ENCODE assay signal across 8 cellular contexts in genomic region chr20:46438156-46438750, GRCh38.
DNase-seq lines count a peak whose midpoint lies in the region; ATAC-seq and TF ChIP-seq lines count a peak whose summit lies in the region.

No MANE protein-coding gene starts in this region.

- no peak overlapping the region for H3K27ac ChIP-seq in MM.1S (ENCODE audit: low read length)

- H3K4me3 ChIP-seq in MM.1S (ENCODE audit: low read length), result no peak overlapping the region

- no peaks in the 10 kb centered on the region for H3K4me1 ChIP-seq in MM.1S (ENCODE audit: low read length)

- peak; percentile 3 for DNase-seq in activated gamma-delta T cell treated with anti-CD3 and anti-CD28 coated beads, Interleukin-2, amount 50 U/mL, for 16 hours (ENCODE audit: low read depth)
- DNase-seq in activated gamma-delta T cell treated with Interleukin-2 at 50 U/mL for 16 hours (no peak), MM.1S (peak; percentile 26), SIG-M5 treated with dmso at 0.1 percent for 504 hours (lab: John Stamatoyannopoulos, UW; ENCODE audit: unreplicated experiment) (peak; percentile 80), fibroblast of gingiva (ENCODE audit: low read depth) (peak; percentile 42), retina (peak; percentile 44), ecto neural progenitor cell (ENCODE audit: low spot score) (no peak)

- no peaks in the 10 kb centered on the region for H3K36me3 ChIP-seq in MM.1S (replicated peaks; ENCODE audit: insufficient read depth, low read length)

- H3F3A ChIP-seq in MM.1S (ENCODE audit: insufficient read depth, low read length), result no peaks in the 10 kb centered on the region

- H4K20me1 ChIP-seq in MM.1S (ENCODE audit: insufficient read depth, low read length), result no peaks in the 10 kb centered on the region

- no peak overlapping the region for H3K9ac ChIP-seq in MM.1S (ENCODE audit: low read length)

- H3K27me3 ChIP-seq in MM.1S (replicated peaks; ENCODE audit: insufficient read depth, low read length), result no peaks in the 10 kb centered on the region

- H3K9me2 ChIP-seq in MM.1S (replicated peaks; ENCODE audit: insufficient read depth, low read length), result no peaks in the 10 kb centered on the region

- no peaks in the 10 kb centered on the region for H3K9me3 ChIP-seq in MM.1S (replicated peaks; ENCODE audit: insufficient read depth, low read length)

- no peak overlapping the region for H2AFZ ChIP-seq in MM.1S (ENCODE audit: low read length)

- TF ChIP-seq CTCF in MM.1S (IDR thresholded peaks at IDR 0.05; ENCODE audit: low read length), result peak; percentile 29

- H3K79me2 ChIP-seq in MM.1S (ENCODE audit: low read length), result no peaks in the 10 kb centered on the region

- H3K4me2 ChIP-seq in MM.1S (ENCODE audit: low read depth, low read length), result no peak overlapping the region

- no peak for ATAC-seq in GM21717 (IDR thresholded peaks at IDR 0.05; ENCODE audit: unreplicated experiment)

Comparison
In these comparisons a context has a peak if more than half of its experiments do, and no peak if none do; other contexts are left out.
1. DNase-seq: peak in activated gamma-delta T cell treated with anti-CD3 and anti-CD28 coated beads, Interleukin-2, amount 50 U/mL, for 16 hours (single experiment), MM.1S (single experiment), SIG-M5 treated with dmso at 0.1 percent for 504 hours (single experiment), fibroblast of gingiva (single experiment) and retina (single experiment); none in activated gamma-delta T cell treated with Interleukin-2 at 50 U/mL for 16 hours (single experiment) and ecto neural progenitor cell (single experiment).